15 cellular contexts compared by ENCODE assay signal in the genomic region with DNA sequence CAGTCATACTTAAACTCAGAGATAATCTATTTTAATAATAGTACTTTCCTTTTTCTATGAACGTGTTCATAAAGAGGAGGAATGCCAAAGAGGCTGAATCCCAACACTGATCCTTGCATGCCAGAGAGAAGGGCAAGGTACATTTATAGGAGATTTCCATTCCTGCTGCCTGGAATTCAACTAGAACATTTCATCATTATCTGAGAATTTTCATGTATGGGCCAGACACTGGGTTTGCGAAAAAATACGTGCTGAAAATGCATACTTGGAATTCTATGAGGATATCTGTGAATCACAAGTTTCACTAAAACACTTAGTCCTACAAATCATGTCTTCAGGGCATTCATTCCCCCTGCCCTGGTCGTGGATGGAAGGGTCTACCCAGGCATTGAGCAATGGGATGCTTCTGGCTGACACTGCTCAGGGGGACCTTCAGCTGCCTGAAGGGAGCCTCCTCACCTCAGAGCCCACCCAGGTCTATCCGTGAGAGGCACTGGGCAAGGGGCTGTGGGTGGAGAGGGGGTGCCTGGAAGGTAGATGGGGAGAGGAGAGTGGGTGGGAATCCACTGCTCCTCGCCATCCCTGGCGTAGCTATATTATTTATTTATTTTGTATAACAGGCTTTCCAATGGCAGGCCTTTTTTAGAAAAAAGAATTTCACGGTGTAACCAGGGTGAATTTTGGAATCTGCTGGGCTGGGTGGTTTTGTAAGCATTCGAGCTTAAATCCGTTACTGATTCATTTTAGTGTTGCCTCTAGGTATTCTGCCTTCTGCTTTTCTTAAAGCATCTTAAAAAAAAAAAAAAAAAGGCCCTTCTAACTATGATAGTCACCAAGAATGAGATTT.
DNase-seq lines count a peak whose midpoint lies in the region; ATAC-seq and TF ChIP-seq lines count a peak whose summit lies in the region.
"Had no signal": no experiment of that assay in that cellular context is flagged by ENCODE, and none has a peak within 500 bp of the region (broad histone marks: within the 10 kb centered on the region; RNA-seq: fewer than 3 reads in every experiment).

No MANE protein-coding gene starts in this region.

- 0 out of 2 replicates have a peak overlapping the region, but pooled peaks have one; percentile 30 for H2AFZ ChIP-seq in SK-N-SH (ENCODE audit: low read depth)

- peaks cover 3% of the 10 kb centered on the region for H3K9me3 Mint-ChIP-seq in nephron
- peaks cover 6% of the 10 kb centered on the region for H3K9me3 Mint-ChIP-seq in activated CD4-positive, alpha-beta T cell treated with anti-CD3 and anti-CD28 coated beads, Interleukin-2, amount 10 ng/mL, durations not matched to agents 24 days and 14 days
- H3K9me3 Mint-ChIP-seq in activated T-helper 1 cell treated with anti-CD3 and anti-CD28 coated beads, Interleukin-12 subunit alpha, Interleukin-12 subunit beta, Interleukin-2, Interleukin-4 antibody, amounts not matched to agents 30 ng/mL and 10 ng/mL and 1 ng/mL, durations not matched to agents 14 hours and 24 hours and 36 hours = peaks cover 3% of the 10 kb centered on the region

- no peaks in the 10 kb centered on the region for H3F3A ChIP-seq in SK-N-SH (replicated peaks; ENCODE audit: insufficient read depth)

- CTCF ChIA-PET in AG04449 (lab: Yijun Ruan, JAX) = interaction anchor here (1.1 to 1.8 kb wide), 2 partner anchors 25 to 28 kb away, joined by 3 to 4 read pairs; no protein-coding TSS in a partner anchor
- CTCF ChIA-PET in SK-N-SH (lab: Yijun Ruan, JAX) = interaction anchor here (0.9 to 2.2 kb wide), 2 partner anchors 12 to 15 kb away, joined by 3 to 5 read pairs; no protein-coding TSS in a partner anchor

- H3K36me3 Mint-ChIP-seq in nephron (ENCODE audit: low read depth) = no peaks in the 10 kb centered on the region
- H3K36me3 Mint-ChIP-seq in activated CD4-positive, alpha-beta T cell treated with anti-CD3 and anti-CD28 coated beads, Interleukin-2, amount 10 ng/mL, durations not matched to agents 24 days and 14 days (ENCODE audit: low read depth) = no peaks in the 10 kb centered on the region
- no peaks in the 10 kb centered on the region for H3K36me3 Mint-ChIP-seq in activated T-helper 1 cell treated with anti-CD3 and anti-CD28 coated beads, Interleukin-12 subunit alpha, Interleukin-12 subunit beta, Interleukin-2, Interleukin-4 antibody, amounts not matched to agents 30 ng/mL and 10 ng/mL and 1 ng/mL, durations not matched to agents 14 hours and 24 hours and 36 hours (ENCODE audit: low read depth)

- no peaks in the 10 kb centered on the region for H3K9me2 ChIP-seq in SK-N-SH

- no peak for TF ChIP-seq RAD21 in SK-N-SH (IDR thresholded peaks at IDR 0.05; ENCODE audit: low read length)

- POLR2A ChIA-PET in AG04449 (lab: Yijun Ruan, JAX) (interaction anchor here (1.3 to 1.4 kb wide), 2 partner anchors 560 to 564 kb away, joined by 3 to 4 read pairs; a partner anchor contains a TSS), SK-N-SH (lab: Yijun Ruan, JAX) (no interaction called here)

- H3K9me3 ChIP-seq in SK-N-SH = no peaks in the 10 kb centered on the region
- H3K9me3 ChIP-seq: ovary, tibial artery had no signal

- H3K27ac Mint-ChIP-seq in nephron = peak overlapping the region; percentile 86 to 94 (median 93)
- H3K27ac Mint-ChIP-seq in activated CD4-positive, alpha-beta T cell treated with anti-CD3 and anti-CD28 coated beads, Interleukin-2, amount 10 ng/mL, durations not matched to agents 24 days and 14 days = no peak overlapping the region
- H3K27ac Mint-ChIP-seq in activated T-helper 1 cell treated with anti-CD3 and anti-CD28 coated beads, Interleukin-12 subunit alpha, Interleukin-12 subunit beta, Interleukin-2, Interleukin-4 antibody, amounts not matched to agents 30 ng/mL and 10 ng/mL and 1 ng/mL, durations not matched to agents 14 hours and 24 hours and 36 hours = no peak overlapping the region
- H3K27ac Mint-ChIP-seq: activated CD4-positive, alpha-beta T cell treated with anti-CD3 and anti-CD28 coated beads, Interleukin-2, amount 10 ng/mL, durations not matched to agents 7 days and 5 days had no signal

- ATAC-seq in GM21825 (IDR thresholded peaks at IDR 0.05; ENCODE audit: unreplicated experiment) = no peak

- no peak overlapping the region for H3K9ac ChIP-seq in SK-N-SH

- H3K4me1 Mint-ChIP-seq in nephron = peaks cover 45% of the 10 kb centered on the region
- peaks cover 20% of the 10 kb centered on the region for H3K4me1 Mint-ChIP-seq in activated CD4-positive, alpha-beta T cell treated with anti-CD3 and anti-CD28 coated beads, Interleukin-2, amount 10 ng/mL, durations not matched to agents 24 days and 14 days
- H3K4me1 Mint-ChIP-seq in activated T-helper 1 cell treated with anti-CD3 and anti-CD28 coated beads, Interleukin-12 subunit alpha, Interleukin-12 subunit beta, Interleukin-2, Interleukin-4 antibody, amounts not matched to agents 30 ng/mL and 10 ng/mL and 1 ng/mL, durations not matched to agents 14 hours and 24 hours and 36 hours (ENCODE audit: low read depth) = peaks cover 30% of the 10 kb centered on the region

- no peak for TF ChIP-seq EP300 in SK-N-SH (IDR thresholded peaks at IDR 0.05; ENCODE audit: borderline replicate concordance in 1 of 2, low read depth in 1 of 2, low read length in 1 of 2)

- H3K27me3 Mint-ChIP-seq in nephron (ENCODE audit: low read depth) = peaks cover 5% of the 10 kb centered on the region
- no peaks in the 10 kb centered on the region for H3K27me3 Mint-ChIP-seq in activated CD4-positive, alpha-beta T cell treated with anti-CD3 and anti-CD28 coated beads, Interleukin-2, amount 10 ng/mL, durations not matched to agents 24 days and 14 days
- peaks cover 4% of the 10 kb centered on the region for H3K27me3 Mint-ChIP-seq in activated T-helper 1 cell treated with anti-CD3 and anti-CD28 coated beads, Interleukin-12 subunit alpha, Interleukin-12 subunit beta, Interleukin-2, Interleukin-4 antibody, amounts not matched to agents 30 ng/mL and 10 ng/mL and 1 ng/mL, durations not matched to agents 14 hours and 24 hours and 36 hours (ENCODE audit: insufficient read depth)
- H3K27me3 Mint-ChIP-seq: activated CD4-positive, alpha-beta T cell treated with anti-CD3 and anti-CD28 coated beads, Interleukin-2, amount 10 ng/mL, durations not matched to agents 7 days and 5 days had no signal

- H3K4me3 Mint-ChIP-seq in nephron = no peak overlapping the region
- no peak overlapping the region for H3K4me3 Mint-ChIP-seq in activated CD4-positive, alpha-beta T cell treated with anti-CD3 and anti-CD28 coated beads, Interleukin-2, amount 10 ng/mL, durations not matched to agents 24 days and 14 days
- no peak overlapping the region for H3K4me3 Mint-ChIP-seq in activated T-helper 1 cell treated with anti-CD3 and anti-CD28 coated beads, Interleukin-12 subunit alpha, Interleukin-12 subunit beta, Interleukin-2, Interleukin-4 antibody, amounts not matched to agents 30 ng/mL and 10 ng/mL and 1 ng/mL, durations not matched to agents 14 hours and 24 hours and 36 hours
- H3K4me3 Mint-ChIP-seq: activated CD4-positive, alpha-beta T cell treated with anti-CD3 and anti-CD28 coated beads, Interleukin-2, amount 10 ng/mL, durations not matched to agents 7 days and 5 days had no signal

- H3K4me1 ChIP-seq in SK-N-SH (ENCODE audit: control insufficient read depth in 1 of 2, insufficient read depth in 2 of 2, low read depth in 1 of 2, low read length in 1 of 2) = peaks cover 0 to 7% of the 10 kb centered on the region in 2 experiments; a peak in 2 of 4 replicates

- intact Hi-C loops in activated CD4-positive, alpha-beta T cell treated with anti-CD3 and anti-CD28 coated beads, Interleukin-2, amount 10 ng/mL, durations not matched to agents 24 days and 14 days (cut with micrococcal nuclease) = no loop called here
- intact Hi-C loops in activated T-helper 1 cell treated with anti-CD3 and anti-CD28 coated beads, Interleukin-12 subunit alpha, Interleukin-12 subunit beta, Interleukin-2, Interleukin-4 antibody, amounts not matched to agents 30 ng/mL and 10 ng/mL and 1 ng/mL, durations not matched to agents 14 hours and 24 hours and 36 hours (cut with micrococcal nuclease) = loop anchor here (5.0 kb wide), 1 partner anchor 49 kb away; no protein-coding TSS in a partner anchor

- DNase-seq in AG04449 (ENCODE audit: low read depth, low spot score) (peak; percentile 49), SK-N-SH (no peak), epithelial cell of prostate (ENCODE audit: low read depth, low spot score) (no peak), COR-L47 (lab: John Stamatoyannopoulos, UW) (no peak)
- no peak for DNase-seq in activated CD4-positive, alpha-beta T cell treated with anti-CD3 and anti-CD28 coated beads, Interleukin-2, amount 10 ng/mL, durations not matched to agents 24 days and 14 days
- DNase-seq in activated T-helper 1 cell treated with anti-CD3 and anti-CD28 coated beads, Interleukin-12 subunit alpha, Interleukin-12 subunit beta, Interleukin-2, Interleukin-4 antibody, amounts not matched to agents 30 ng/mL and 10 ng/mL and 1 ng/mL, durations not matched to agents 14 hours and 24 hours and 36 hours (ENCODE audit: low spot score) = no peak
- DNase-seq: activated CD4-positive, alpha-beta T cell treated with anti-CD3 and anti-CD28 coated beads, Interleukin-2, amount 10 ng/mL, durations not matched to agents 7 days and 5 days; C1 segment of cervical spinal cord; DMS53; NCI-H1417 treated with DMSO at 0.1 percent for 48 hours; NCI-H774; ovary; tibial artery had no signal

- WGBS in SK-N-SH (ENCODE audit: low lambda C conversion rate) = 80% methylated on average over 10 of the region's 10 CpGs

- no peak overlapping the region; the same call in 1 of the 2 replicates for H3K4me2 ChIP-seq in SK-N-SH

- no peaks in the 10 kb centered on the region for H4K20me1 ChIP-seq in SK-N-SH (ENCODE audit: insufficient read depth)

- H3K79me2 ChIP-seq in SK-N-SH (ENCODE audit: insufficient read depth) = no peaks in the 10 kb centered on the region

- TF ChIP-seq CTCF in AG04449 (IDR thresholded peaks at IDR 0.05; ENCODE audit: insufficient read depth, low read length, missing control alignments) (no peak), SK-N-SH (IDR thresholded peaks at IDR 0.05) (no peak), nephron (IDR thresholded peaks at IDR 0.05; ENCODE audit: unreplicated experiment in 3 of 3) (no peak)

- no peaks in the 10 kb centered on the region for H3K27me3 ChIP-seq in SK-N-SH (ENCODE audit: insufficient read depth)
- H3K27me3 ChIP-seq: ovary, tibial artery had no signal

- H3K36me3 ChIP-seq in SK-N-SH (replicated peaks in 1 of 2; ENCODE audit: control insufficient read depth in 1 of 2, insufficient read depth in 2 of 2, low read length in 1 of 2) = no peaks in the 10 kb centered on the region
- H3K36me3 ChIP-seq: ovary, tibial artery had no signal

- H3K27ac ChIP-seq in SK-N-SH (ENCODE audit: low read depth in 2 of 2, low read length in 1 of 2) = no peak overlapping the region
- peak overlapping the region; percentile 77 for H3K27ac ChIP-seq in epithelial cell of prostate
- H3K27ac ChIP-seq: tibial artery had no signal

- H3K4me3 ChIP-seq in AG04449 (ENCODE audit: low read depth, low read length) = no peak overlapping the region
- no peak overlapping the region for H3K4me3 ChIP-seq in SK-N-SH (ENCODE audit: low read depth in 2 of 2, low read length in 1 of 2)
- H3K4me3 ChIP-seq: ovary, tibial artery had no signal

TF ChIP-seq in SK-N-SH, 30 proteins besides CTCF, POLR2A, EP300 and RAD21 (continues in another document):
- TF ChIP-seq EZH2phosphoT487 (IDR thresholded peaks at IDR 0.05; ENCODE audit: borderline replicate concordance, low read depth) (no peak), GATA2 (CRISPR knock-in tag; IDR thresholded peaks at IDR 0.05) (no peak)

Comparison
In these comparisons a context has a peak if more than half of its experiments do, and no peak if none do; other contexts are left out.
1. H3K27ac Mint-ChIP-seq: peak in nephron (3 of 3); none in activated CD4-positive, alpha-beta T cell treated with anti-CD3 and anti-CD28 coated beads, Interleukin-2, amount 10 ng/mL, durations not matched to agents 24 days and 14 days (single experiment) and activated T-helper 1 cell treated with anti-CD3 and anti-CD28 coated beads, Interleukin-12 subunit alpha, Interleukin-12 subunit beta, Interleukin-2, Interleukin-4 antibody, amounts not matched to agents 30 ng/mL and 10 ng/mL and 1 ng/mL, durations not matched to agents 14 hours and 24 hours and 36 hours (single experiment).